In genomic region chr4:80085081-80085480, GRCh38 we compare ENCODE assay signal across 8 cellular contexts.
"Had no signal": no experiment of that assay in that cellular context is flagged by ENCODE, and none has a peak within 500 bp of the region (broad histone marks: within the 10 kb centered on the region; RNA-seq: fewer than 3 reads in every experiment).

No MANE protein-coding gene starts in this region.

- H3K36me3 ChIP-seq: HAP-1 had no signal

- H3K9me3 ChIP-seq: HAP-1 had no signal

- H3K4me3 ChIP-seq: GM23248, HAP-1 had no signal

- H3K4me1 ChIP-seq: HAP-1 had no signal

- H2AFZ ChIP-seq: GM23248 had no signal

- H3K27ac ChIP-seq: GM23248, HL-60 had no signal

- FAIRE-seq: HepG2 had no signal

- ATAC-seq: HCT116, HepG2 had no signal

- H3K9ac ChIP-seq: GM23248 had no signal

- DNase-seq: GM23248, GOT3, H7, HFFc6 had no signal
